In the genomic region with DNA sequence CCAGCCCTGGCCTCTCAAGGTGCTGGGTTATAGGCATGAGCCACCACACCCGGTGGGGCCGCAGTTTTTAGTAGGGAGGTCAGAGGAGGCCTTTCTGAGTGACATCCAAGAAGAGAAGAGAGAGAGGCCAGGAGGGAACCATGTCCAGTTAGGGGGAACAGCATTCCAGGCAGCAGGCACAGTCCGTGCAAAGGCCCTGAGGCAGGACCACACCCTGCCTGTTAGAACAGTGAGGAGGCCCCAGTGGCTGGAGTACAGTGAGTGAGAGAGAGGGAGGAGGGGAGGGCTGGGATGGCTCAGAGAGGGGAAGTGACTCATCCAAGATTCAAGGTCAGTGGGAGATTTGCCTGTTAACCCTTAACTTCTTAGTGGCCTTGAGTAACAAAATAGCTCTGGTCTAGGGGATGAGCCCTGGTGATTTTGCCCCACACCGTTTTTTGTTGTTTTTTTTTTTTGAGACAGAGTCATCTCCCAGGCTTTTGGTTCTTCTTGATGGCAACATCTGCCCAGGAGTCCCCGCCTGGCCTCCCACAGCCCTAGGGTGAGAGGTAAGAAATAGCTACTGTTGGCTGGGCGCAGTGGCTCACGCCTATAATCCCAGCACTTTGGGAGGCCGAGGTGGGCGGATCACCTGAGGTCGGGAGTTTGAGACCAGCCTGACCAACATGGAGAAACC, we compare ENCODE assay signal across 10 cellular contexts. TPM values are rescaled to one million over a fixed set of nuclear protein-coding genes. Genes with fewer than 3 reads are reported as not detected.
DNase-seq lines count a peak whose midpoint lies in the region; ATAC-seq and TF ChIP-seq lines count a peak whose summit lies in the region.
"Had no signal": no experiment of that assay in that cellular context is flagged by ENCODE, and none has a peak within 500 bp of the region (broad histone marks: within the 10 kb centered on the region; RNA-seq: fewer than 3 reads in every experiment).

No MANE protein-coding gene starts in this region.

- H3K9me3 Mint-ChIP-seq in CD14-positive monocyte = peaks cover 0 to 5% (median 0%) of the 10 kb centered on the region in 7 donors
- no peaks in the 10 kb centered on the region for H3K9me3 Mint-ChIP-seq in activated T-cell treated with anti-CD3 and anti-CD28 coated beads, Interleukin-2, amount 50 U/mL, for 72 hours

- no peak for TF ChIP-seq CTCF in CD14-positive monocyte (IDR thresholded peaks at IDR 0.05)

- H3K4me3 Mint-ChIP-seq in CD14-positive monocyte = peak overlapping the region; percentile 4 to 48
- H3K4me3 Mint-ChIP-seq in activated T-cell treated with anti-CD3 and anti-CD28 coated beads, Interleukin-2, amount 50 U/mL, for 72 hours = no peak overlapping the region

- H3K4me1 Mint-ChIP-seq in CD14-positive monocyte = peaks cover 50% of the 10 kb centered on the region
- H3K4me1 Mint-ChIP-seq in activated T-cell treated with anti-CD3 and anti-CD28 coated beads, Interleukin-2, amount 50 U/mL, for 72 hours (ENCODE audit: low read depth) = peaks cover 31% of the 10 kb centered on the region

- peak; percentile 92 for DNase-seq in CD14-positive monocyte (ENCODE audit: low spot score)
- DNase-seq in HuH-7 (ENCODE audit: low spot score) = peak; percentile 52
- peak; percentile 48 to 53 for DNase-seq in activated T-cell treated with anti-CD3 and anti-CD28 coated beads, Interleukin-2, amount 50 U/mL, for 72 hours
- peak in 1 of 2 donors; percentile 69 for DNase-seq in left colon
- no peak for DNase-seq in cerebellar nuclear complex (lab: John Stamatoyannopoulos, UW)
- no peak for DNase-seq in NCI-H2081 (lab: John Stamatoyannopoulos, UW)

- peak overlapping the region; percentile 88 to 95 (median 92) for H3K27ac Mint-ChIP-seq in CD14-positive monocyte
- no peak overlapping the region for H3K27ac Mint-ChIP-seq in activated T-cell treated with anti-CD3 and anti-CD28 coated beads, Interleukin-2, amount 50 U/mL, for 72 hours

- H3K36me3 Mint-ChIP-seq in CD14-positive monocyte = no peaks in the 10 kb centered on the region
- H3K36me3 Mint-ChIP-seq in activated T-cell treated with anti-CD3 and anti-CD28 coated beads, Interleukin-2, amount 50 U/mL, for 72 hours (ENCODE audit: insufficient read depth in 2 of 2) = no peaks in the 10 kb centered on the region

- peaks cover 0 to 5% (median 0%) of the 10 kb centered on the region in 3 donors for H3K27me3 Mint-ChIP-seq in CD14-positive monocyte (ENCODE audit: low read depth in 3 of 3)
- H3K27me3 Mint-ChIP-seq in activated T-cell treated with anti-CD3 and anti-CD28 coated beads, Interleukin-2, amount 50 U/mL, for 72 hours (ENCODE audit: low read depth) = peaks cover 8% of the 10 kb centered on the region

- peak; percentile 38 to 41 for ATAC-seq in activated T-cell treated with anti-CD3 and anti-CD28 coated beads, Interleukin-2, amount 50 U/mL, for 72 hours (replicated peaks in 1 of 2)
- peak; percentile 39 for ATAC-seq in left colon
- ATAC-seq in HG02798 (IDR thresholded peaks at IDR 0.05; ENCODE audit: poor library complexity, unreplicated experiment) = no peak
- no peak for ATAC-seq in HG02973 (IDR thresholded peaks at IDR 0.05; ENCODE audit: unreplicated experiment)

- intact Hi-C loops in CD14-positive monocyte (cut with micrococcal nuclease) (loop anchor here (1.0 to 10.0 kb wide), 4 partner anchors 40 to 162 kb away; no protein-coding TSS in a partner anchor), left colon (cut with DNase I, micrococcal nuclease) (loop anchor here in 1 of 2 donors (5.0 to 10.0 kb wide), 2 partner anchors 42 to 165 kb away; no protein-coding TSS in a partner anchor)

RNA-seq across cellular contexts. Expression of gene PLIN3, which starts 2.7 kb away (rescaled TPM):
- 100 to 1,000 TPM; 138 to 151 TPM for polyA plus RNA-seq in CD14-positive monocyte
- 10 to 100 TPM; 43.7 to 44.6 TPM for total RNA-seq in activated T-cell treated with anti-CD3 and anti-CD28 coated beads, Interleukin-2, amount 50 U/mL, for 72 hours
- 100 to 1,000 TPM; 121 to 152 TPM for total RNA-seq in left colon

RNA-seq across cellular contexts. Expression of gene ARRDC5, which starts 32.5 kb away (rescaled TPM):
- polyA plus RNA-seq in CD14-positive monocyte = 1 to 10 TPM in 1 of 2 donors, under 1 TPM in 1; 0.46 to 1.0 TPM
- under 1 TPM; 0.72 to 0.76 TPM for total RNA-seq in activated T-cell treated with anti-CD3 and anti-CD28 coated beads, Interleukin-2, amount 50 U/mL, for 72 hours
- under 1 TPM; 0.21 to 0.42 TPM for total RNA-seq in left colon
- total RNA-seq: glomerular endothelial cell, temporal lobe had no signal

RNA-seq across cellular contexts. Expression of gene TICAM1, which starts 38.7 kb away (rescaled TPM):
- 1 to 10 TPM; 5.9 to 9.2 TPM for polyA plus RNA-seq in CD14-positive monocyte
- 10 to 100 TPM; 18.7 to 20.5 TPM for total RNA-seq in activated T-cell treated with anti-CD3 and anti-CD28 coated beads, Interleukin-2, amount 50 U/mL, for 72 hours
- total RNA-seq in left colon = 10 to 100 TPM; 22.4 to 40.5 TPM

RNA-seq across cellular contexts. Expression of gene UHRF1, which starts 39.1 kb away (rescaled TPM):
- polyA plus RNA-seq in CD14-positive monocyte = under 1 TPM; 0.06 to 0.63 TPM
- 100 to 1,000 TPM in 1 of 2 donors, 10 to 100 TPM in 1; 76.4 to 110 TPM for total RNA-seq in activated T-cell treated with anti-CD3 and anti-CD28 coated beads, Interleukin-2, amount 50 U/mL, for 72 hours
- 10 to 100 TPM in 1 of 2 donors, 1 to 10 TPM in 1; 4.2 to 10.0 TPM for total RNA-seq in left colon

Comparison
In these comparisons a context has a peak if more than half of its experiments do, and no peak if none do; other contexts are left out.
1. DNase-seq: peak in CD14-positive monocyte (single experiment), HuH-7 (single experiment) and activated T-cell treated with anti-CD3 and anti-CD28 coated beads, Interleukin-2, amount 50 U/mL, for 72 hours (2 of 2); none in cerebellar nuclear complex (0 of 2) and NCI-H2081 (0 of 2).
2. H3K4me3 Mint-ChIP-seq: peak in CD14-positive monocyte (2 of 2); none in activated T-cell treated with anti-CD3 and anti-CD28 coated beads, Interleukin-2, amount 50 U/mL, for 72 hours (0 of 2).
3. ATAC-seq: peak in activated T-cell treated with anti-CD3 and anti-CD28 coated beads, Interleukin-2, amount 50 U/mL, for 72 hours (2 of 2) and left colon (single experiment); none in HG02798 (single experiment) and HG02973 (single experiment).